1 cellular context compared by ENCODE assay signal in the genomic region with DNA sequence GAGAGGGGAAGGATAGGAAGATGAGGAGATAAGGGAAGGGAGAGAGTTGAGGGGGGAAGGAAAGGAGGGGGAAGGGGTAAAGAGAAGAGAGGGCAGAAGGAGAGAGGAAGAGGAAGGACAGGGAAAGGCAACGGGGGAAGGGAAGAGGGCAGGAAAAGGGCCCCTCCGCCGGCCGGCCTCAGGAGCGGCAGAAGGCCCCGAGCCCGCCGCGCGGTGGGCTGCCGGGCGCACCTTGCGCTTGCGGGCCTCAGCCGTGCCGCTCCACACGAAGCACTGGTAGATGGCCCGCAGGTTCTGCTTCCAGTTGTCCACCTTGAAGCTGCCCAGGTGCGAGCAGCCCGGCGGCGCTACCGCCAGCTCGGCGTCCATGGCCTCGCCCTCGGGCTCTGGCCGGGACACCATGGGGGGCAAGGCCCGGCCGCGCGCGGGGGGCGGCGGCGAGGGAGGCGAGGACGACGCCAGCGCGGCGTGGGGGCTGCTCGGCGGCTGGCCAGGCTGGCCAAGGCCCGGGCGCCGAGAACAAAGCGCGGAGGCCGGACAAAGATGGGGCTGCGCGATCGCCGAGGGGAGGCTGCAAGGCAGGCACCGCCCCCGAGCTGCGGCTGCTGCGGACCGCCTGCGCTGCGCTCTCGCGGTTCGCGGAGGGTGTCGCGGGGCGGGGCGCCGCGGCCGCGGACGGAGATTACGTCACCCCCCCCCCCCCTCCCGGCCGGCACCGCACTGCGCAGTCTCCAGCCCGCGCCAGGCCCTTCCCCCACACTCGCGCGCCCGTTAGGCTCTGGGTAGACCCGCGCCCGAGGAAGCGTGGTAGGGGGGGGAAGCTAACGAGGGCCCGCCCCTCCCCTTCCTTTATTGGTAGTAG.
A peak's percentile ranks its signal among the peaks of the same experiment; 100 is the strongest.
TF ChIP-seq lines count a peak whose summit lies in the region.

A gene (minus strand): TSS at position 578 of the 862 bp plus-strand sequence. CDS start 176 bp downstream, at position 402.

TF ChIP-seq in HepG2, 621 proteins besides CTCF, POLR2A, EP300 and RAD21 (continued from another document and continues in another):
- TF ChIP-seq MED13 (CRISPR knock-in tag; IDR thresholded peaks at IDR 0.05) (0 out of 2 replicates have a peak, but pooled peaks have one; percentile 36), HNRNPL (IDR thresholded peaks at IDR 0.05; ENCODE audit: low read depth, low read length) (no peak), MEF2D (CRISPR knock-in tag; IDR thresholded peaks at IDR 0.05) (no peak), POLR2G (IDR thresholded peaks at IDR 0.05; ENCODE audit: low read depth, low read length) (peak; percentile 66), ZNF205 (CRISPR knock-in tag; IDR thresholded peaks at IDR 0.05) (0 out of 2 replicates have a peak, but pooled peaks have one; percentile 22), ZNF296 (CRISPR knock-in tag; conservative IDR thresholded peaks at IDR 0.05) (no peak), ZNF616 (CRISPR knock-in tag; IDR thresholded peaks at IDR 0.05; ENCODE audit: low read depth) (0 out of 2 replicates have a peak, but pooled peaks have one; percentile 19), ZSCAN20 (CRISPR knock-in tag; IDR thresholded peaks at IDR 0.05; ENCODE audit: borderline replicate concordance) (no peak; the same call in 1 of the 2 replicates), CBX2 (IDR thresholded peaks at IDR 0.05; ENCODE audit: low read depth, low read length) (no peak), CBX2 (CRISPR knock-in tag; IDR thresholded peaks at IDR 0.05; ENCODE audit: low read depth) (no peak), SMAD9 (CRISPR knock-in tag; IDR thresholded peaks at IDR 0.05) (no peak), KDM3A (CRISPR knock-in tag; IDR thresholded peaks at IDR 0.05; ENCODE audit: low read depth) (no peak; the same call in 1 of the 2 replicates), CCDC6 (CRISPR knock-in tag; IDR thresholded peaks at IDR 0.05) (peak; percentile 80), HNRNPLL (IDR thresholded peaks at IDR 0.05; ENCODE audit: low read depth, low read length, poor library complexity, severe bottlenecking) (peak; percentile 91), NFATC3 (CRISPR knock-in tag; IDR thresholded peaks at IDR 0.05) (no peak), MED1 (CRISPR knock-in tag; IDR thresholded peaks at IDR 0.05) (peak; percentile 34; the same call in 1 of the 2 replicates), ZNF430 (CRISPR knock-in tag; IDR thresholded peaks at IDR 0.05) (0 out of 2 replicates have a peak, but pooled peaks have one; percentile 9), CREM (IDR thresholded peaks at IDR 0.05) (no peak), CREM (CRISPR knock-in tag; IDR thresholded peaks at IDR 0.05) (no peak), RBFOX2 (IDR thresholded peaks at IDR 0.05; ENCODE audit: low read depth, low read length) (peak; percentile 85), FOXO1 (CRISPR knock-in tag; IDR thresholded peaks at IDR 0.05) (peak; percentile 43; the same call in 1 of the 2 replicates)
- TF ChIP-seq, protein P1, sequence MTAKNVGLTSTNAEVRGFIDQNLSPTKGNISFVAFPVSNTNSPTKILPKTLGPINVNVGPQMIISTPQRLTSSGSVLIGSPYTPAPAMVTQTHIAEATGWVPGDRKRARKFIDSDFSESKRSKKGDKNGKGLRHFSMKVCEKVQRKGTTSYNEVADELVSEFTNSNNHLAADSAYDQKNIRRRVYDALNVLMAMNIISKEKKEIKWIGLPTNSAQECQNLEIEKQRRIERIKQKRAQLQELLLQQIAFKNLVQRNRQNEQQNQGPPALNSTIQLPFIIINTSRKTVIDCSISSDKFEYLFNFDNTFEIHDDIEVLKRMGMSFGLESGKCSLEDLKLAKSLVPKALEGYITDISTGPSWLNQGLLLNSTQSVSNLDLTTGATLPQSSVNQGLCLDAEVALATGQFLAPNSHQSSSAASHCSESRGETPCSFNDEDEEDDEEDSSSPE (CRISPR knock-in tag; IDR thresholded peaks at IDR 0.05): peak; percentile 73; the same call in 1 of the 2 replicates
- TF ChIP-seq, protein P2, sequence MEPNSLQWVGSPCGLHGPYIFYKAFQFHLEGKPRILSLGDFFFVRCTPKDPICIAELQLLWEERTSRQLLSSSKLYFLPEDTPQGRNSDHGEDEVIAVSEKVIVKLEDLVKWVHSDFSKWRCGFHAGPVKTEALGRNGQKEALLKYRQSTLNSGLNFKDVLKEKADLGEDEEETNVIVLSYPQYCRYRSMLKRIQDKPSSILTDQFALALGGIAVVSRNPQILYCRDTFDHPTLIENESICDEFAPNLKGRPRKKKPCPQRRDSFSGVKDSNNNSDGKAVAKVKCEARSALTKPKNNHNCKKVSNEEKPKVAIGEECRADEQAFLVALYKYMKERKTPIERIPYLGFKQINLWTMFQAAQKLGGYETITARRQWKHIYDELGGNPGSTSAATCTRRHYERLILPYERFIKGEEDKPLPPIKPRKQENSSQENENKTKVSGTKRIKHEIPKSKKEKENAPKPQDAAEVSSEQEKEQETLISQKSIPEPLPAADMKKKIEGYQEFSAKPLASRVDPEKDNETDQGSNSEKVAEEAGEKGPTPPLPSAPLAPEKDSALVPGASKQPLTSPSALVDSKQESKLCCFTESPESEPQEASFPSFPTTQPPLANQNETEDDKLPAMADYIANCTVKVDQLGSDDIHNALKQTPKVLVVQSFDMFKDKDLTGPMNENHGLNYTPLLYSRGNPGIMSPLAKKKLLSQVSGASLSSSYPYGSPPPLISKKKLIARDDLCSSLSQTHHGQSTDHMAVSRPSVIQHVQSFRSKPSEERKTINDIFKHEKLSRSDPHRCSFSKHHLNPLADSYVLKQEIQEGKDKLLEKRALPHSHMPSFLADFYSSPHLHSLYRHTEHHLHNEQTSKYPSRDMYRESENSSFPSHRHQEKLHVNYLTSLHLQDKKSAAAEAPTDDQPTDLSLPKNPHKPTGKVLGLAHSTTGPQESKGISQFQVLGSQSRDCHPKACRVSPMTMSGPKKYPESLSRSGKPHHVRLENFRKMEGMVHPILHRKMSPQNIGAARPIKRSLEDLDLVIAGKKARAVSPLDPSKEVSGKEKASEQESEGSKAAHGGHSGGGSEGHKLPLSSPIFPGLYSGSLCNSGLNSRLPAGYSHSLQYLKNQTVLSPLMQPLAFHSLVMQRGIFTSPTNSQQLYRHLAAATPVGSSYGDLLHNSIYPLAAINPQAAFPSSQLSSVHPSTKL (CRISPR knock-in tag; IDR thresholded peaks at IDR 0.05): no peak
- TF ChIP-seq, protein P3, sequence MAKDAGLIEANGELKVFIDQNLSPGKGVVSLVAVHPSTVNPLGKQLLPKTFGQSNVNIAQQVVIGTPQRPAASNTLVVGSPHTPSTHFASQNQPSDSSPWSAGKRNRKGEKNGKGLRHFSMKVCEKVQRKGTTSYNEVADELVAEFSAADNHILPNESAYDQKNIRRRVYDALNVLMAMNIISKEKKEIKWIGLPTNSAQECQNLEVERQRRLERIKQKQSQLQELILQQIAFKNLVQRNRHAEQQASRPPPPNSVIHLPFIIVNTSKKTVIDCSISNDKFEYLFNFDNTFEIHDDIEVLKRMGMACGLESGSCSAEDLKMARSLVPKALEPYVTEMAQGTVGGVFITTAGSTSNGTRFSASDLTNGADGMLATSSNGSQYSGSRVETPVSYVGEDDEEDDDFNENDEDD (CRISPR knock-in tag; IDR thresholded peaks at IDR 0.05; ENCODE audit: borderline replicate concordance): peak; percentile 48; the same call in 1 of the 2 replicates
- TF ChIP-seq, protein P4, sequence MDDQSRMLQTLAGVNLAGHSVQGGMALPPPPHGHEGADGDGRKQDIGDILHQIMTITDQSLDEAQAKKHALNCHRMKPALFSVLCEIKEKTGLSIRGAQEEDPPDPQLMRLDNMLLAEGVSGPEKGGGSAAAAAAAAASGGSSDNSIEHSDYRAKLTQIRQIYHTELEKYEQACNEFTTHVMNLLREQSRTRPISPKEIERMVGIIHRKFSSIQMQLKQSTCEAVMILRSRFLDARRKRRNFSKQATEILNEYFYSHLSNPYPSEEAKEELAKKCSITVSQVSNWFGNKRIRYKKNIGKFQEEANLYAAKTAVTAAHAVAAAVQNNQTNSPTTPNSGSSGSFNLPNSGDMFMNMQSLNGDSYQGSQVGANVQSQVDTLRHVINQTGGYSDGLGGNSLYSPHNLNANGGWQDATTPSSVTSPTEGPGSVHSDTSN (CRISPR knock-in tag; IDR thresholded peaks at IDR 0.05; ENCODE audit: borderline replicate concordance): no peak
- TF ChIP-seq, protein P5, sequence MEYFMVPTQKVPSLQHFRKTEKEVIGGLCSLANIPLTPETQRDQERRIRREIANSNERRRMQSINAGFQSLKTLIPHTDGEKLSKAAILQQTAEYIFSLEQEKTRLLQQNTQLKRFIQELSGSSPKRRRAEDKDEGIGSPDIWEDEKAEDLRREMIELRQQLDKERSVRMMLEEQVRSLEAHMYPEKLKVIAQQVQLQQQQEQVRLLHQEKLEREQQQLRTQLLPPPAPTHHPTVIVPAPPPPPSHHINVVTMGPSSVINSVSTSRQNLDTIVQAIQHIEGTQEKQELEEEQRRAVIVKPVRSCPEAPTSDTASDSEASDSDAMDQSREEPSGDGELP (IDR thresholded peaks at IDR 0.05; ENCODE audit: borderline replicate concordance, low read depth): no peak
- TF ChIP-seq, protein P6, sequence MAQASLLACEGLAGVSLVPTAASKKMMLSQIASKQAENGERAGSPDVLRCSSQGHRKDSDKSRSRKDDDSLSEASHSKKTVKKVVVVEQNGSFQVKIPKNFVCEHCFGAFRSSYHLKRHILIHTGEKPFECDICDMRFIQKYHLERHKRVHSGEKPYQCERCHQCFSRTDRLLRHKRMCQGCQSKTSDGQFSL (CRISPR knock-in tag; IDR thresholded peaks at IDR 0.05): peak; percentile 88
- TF ChIP-seq, protein P7, sequence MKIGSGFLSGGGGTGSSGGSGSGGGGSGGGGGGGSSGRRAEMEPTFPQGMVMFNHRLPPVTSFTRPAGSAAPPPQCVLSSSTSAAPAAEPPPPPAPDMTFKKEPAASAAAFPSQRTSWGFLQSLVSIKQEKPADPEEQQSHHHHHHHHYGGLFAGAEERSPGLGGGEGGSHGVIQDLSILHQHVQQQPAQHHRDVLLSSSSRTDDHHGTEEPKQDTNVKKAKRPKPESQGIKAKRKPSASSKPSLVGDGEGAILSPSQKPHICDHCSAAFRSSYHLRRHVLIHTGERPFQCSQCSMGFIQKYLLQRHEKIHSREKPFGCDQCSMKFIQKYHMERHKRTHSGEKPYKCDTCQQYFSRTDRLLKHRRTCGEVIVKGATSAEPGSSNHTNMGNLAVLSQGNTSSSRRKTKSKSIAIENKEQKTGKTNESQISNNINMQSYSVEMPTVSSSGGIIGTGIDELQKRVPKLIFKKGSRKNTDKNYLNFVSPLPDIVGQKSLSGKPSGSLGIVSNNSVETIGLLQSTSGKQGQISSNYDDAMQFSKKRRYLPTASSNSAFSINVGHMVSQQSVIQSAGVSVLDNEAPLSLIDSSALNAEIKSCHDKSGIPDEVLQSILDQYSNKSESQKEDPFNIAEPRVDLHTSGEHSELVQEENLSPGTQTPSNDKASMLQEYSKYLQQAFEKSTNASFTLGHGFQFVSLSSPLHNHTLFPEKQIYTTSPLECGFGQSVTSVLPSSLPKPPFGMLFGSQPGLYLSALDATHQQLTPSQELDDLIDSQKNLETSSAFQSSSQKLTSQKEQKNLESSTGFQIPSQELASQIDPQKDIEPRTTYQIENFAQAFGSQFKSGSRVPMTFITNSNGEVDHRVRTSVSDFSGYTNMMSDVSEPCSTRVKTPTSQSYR (CRISPR knock-in tag; IDR thresholded peaks at IDR 0.05; ENCODE audit: borderline replicate concordance): peak; percentile 91
- TF ChIP-seq, protein P8, sequence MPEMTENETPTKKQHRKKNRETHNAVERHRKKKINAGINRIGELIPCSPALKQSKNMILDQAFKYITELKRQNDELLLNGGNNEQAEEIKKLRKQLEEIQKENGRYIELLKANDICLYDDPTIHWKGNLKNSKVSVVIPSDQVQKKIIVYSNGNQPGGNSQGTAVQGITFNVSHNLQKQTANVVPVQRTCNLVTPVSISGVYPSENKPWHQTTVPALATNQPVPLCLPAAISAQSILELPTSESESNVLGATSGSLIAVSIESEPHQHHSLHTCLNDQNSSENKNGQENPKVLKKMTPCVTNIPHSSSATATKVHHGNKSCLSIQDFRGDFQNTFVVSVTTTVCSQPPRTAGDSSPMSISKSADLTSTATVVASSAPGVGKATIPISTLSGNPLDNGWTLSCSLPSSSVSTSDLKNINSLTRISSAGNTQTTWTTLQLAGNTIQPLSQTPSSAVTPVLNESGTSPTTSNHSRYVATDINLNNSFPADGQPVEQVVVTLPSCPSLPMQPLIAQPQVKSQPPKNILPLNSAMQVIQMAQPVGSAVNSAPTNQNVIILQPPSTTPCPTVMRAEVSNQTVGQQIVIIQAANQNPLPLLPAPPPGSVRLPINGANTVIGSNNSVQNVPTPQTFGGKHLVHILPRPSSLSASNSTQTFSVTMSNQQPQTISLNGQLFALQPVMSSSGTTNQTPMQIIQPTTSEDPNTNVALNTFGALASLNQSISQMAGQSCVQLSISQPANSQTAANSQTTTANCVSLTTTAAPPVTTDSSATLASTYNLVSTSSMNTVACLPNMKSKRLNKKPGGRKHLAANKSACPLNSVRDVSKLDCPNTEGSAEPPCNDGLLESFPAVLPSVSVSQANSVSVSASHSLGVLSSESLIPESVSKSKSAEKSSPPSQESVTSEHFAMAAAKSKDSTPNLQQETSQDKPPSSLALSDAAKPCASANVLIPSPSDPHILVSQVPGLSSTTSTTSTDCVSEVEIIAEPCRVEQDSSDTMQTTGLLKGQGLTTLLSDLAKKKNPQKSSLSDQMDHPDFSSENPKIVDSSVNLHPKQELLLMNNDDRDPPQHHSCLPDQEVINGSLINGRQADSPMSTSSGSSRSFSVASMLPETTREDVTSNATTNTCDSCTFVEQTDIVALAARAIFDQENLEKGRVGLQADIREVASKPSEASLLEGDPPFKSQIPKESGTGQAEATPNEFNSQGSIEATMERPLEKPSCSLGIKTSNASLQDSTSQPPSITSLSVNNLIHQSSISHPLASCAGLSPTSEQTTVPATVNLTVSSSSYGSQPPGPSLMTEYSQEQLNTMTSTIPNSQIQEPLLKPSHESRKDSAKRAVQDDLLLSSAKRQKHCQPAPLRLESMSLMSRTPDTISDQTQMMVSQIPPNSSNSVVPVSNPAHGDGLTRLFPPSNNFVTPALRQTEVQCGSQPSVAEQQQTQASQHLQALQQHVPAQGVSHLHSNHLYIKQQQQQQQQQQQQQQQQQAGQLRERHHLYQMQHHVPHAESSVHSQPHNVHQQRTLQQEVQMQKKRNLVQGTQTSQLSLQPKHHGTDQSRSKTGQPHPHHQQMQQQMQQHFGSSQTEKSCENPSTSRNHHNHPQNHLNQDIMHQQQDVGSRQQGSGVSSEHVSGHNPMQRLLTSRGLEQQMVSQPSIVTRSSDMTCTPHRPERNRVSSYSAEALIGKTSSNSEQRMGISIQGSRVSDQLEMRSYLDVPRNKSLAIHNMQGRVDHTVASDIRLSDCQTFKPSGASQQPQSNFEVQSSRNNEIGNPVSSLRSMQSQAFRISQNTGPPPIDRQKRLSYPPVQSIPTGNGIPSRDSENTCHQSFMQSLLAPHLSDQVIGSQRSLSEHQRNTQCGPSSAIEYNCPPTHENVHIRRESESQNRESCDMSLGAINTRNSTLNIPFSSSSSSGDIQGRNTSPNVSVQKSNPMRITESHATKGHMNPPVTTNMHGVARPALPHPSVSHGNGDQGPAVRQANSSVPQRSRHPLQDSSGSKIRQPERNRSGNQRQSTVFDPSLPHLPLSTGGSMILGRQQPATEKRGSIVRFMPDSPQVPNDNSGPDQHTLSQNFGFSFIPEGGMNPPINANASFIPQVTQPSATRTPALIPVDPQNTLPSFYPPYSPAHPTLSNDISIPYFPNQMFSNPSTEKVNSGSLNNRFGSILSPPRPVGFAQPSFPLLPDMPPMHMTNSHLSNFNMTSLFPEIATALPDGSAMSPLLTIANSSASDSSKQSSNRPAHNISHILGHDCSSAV (CRISPR knock-in tag; IDR thresholded peaks at IDR 0.05; ENCODE audit: borderline replicate concordance): no peak
